In genomic region chr18:35463837-35464236, GRCh38 we compare ENCODE assay signal across 26 cellular contexts.
"Had no signal": no experiment of that assay in that cellular context is flagged by ENCODE, and none has a peak within 500 bp of the region (broad histone marks: within the 10 kb centered on the region; RNA-seq: fewer than 3 reads in every experiment).

No MANE protein-coding gene starts in this region.

- H3K4me3 ChIP-seq: coronary artery, hepatocyte, pancreas, psoas muscle, sigmoid colon, smooth muscle cell, thyroid gland had no signal

- H3K36me3 ChIP-seq: pancreas, sigmoid colon, thyroid gland had no signal

- H3K27ac ChIP-seq: hepatocyte, pancreas, psoas muscle had no signal

- DNase-seq: activated CD4-positive, alpha-beta T cell treated with anti-CD3 and anti-CD28 coated beads, Interleukin-2, amount 10 ng/mL, durations not matched to agents 7 days and 5 days; activated CD4-positive, CD25-positive, alpha-beta regulatory T cell treated with anti-CD3 and anti-CD28 coated beads, Interleukin-2, amount 50 U/mL, for 72 hours; activated CD8-positive, alpha-beta memory T cell treated with anti-CD3 and anti-CD28 coated beads, Interleukin-2, amount 10 ng/mL, durations not matched to agents 7 days and 5 days; activated CD8-positive, alpha-beta T cell treated with anti-CD3 and anti-CD28 coated beads for 36 hours; activated effector memory CD4-positive, alpha-beta T cell treated with anti-CD3 and anti-CD28 coated beads, Interleukin-2, amount 50 U/mL, for 16 hours; activated naive CD4-positive, alpha-beta T cell treated with anti-CD3 and anti-CD28 coated beads, Interleukin-2, amount 10 ng/mL, durations not matched to agents 7 days and 5 days; activated T-cell treated with anti-CD3 and anti-CD28 coated beads for 4 hours; amygdala; cerebellar nuclear complex; endodermal cell; foreskin fibroblast; immature natural killer cell; left ventricle myocardium superior; mesenchymal stem cell; nephron progenitor cell; psoas muscle; sigmoid colon; stimulated activated CD4-positive, alpha-beta T cell treated with anti-CD3 and anti-CD28 coated beads, Interleukin-2, amount 100 ng/mL, for 48 hours; stimulated activated CD8-positive, alpha-beta memory T cell treated with anti-CD3 and anti-CD28 coated beads, Interleukin-4, amount 100 ng/mL, for 48 hours; stimulated activated naive CD4-positive, alpha-beta T cell; T-helper 2 cell had no signal

- H3K9me3 ChIP-seq: psoas muscle, sigmoid colon, thyroid gland had no signal

- H3K27me3 ChIP-seq: hepatocyte, pancreas, sigmoid colon, thyroid gland had no signal

- ATAC-seq: activated CD8-positive, alpha-beta memory T cell treated with anti-CD3 and anti-CD28 coated beads, Interleukin-2, amount 10 ng/mL, durations not matched to agents 7 days and 5 days; activated CD8-positive, alpha-beta T cell treated with anti-CD3 and anti-CD28 coated beads for 36 hours had no signal
